ENCODE assay signal across 21 cellular contexts in the genomic region with DNA sequence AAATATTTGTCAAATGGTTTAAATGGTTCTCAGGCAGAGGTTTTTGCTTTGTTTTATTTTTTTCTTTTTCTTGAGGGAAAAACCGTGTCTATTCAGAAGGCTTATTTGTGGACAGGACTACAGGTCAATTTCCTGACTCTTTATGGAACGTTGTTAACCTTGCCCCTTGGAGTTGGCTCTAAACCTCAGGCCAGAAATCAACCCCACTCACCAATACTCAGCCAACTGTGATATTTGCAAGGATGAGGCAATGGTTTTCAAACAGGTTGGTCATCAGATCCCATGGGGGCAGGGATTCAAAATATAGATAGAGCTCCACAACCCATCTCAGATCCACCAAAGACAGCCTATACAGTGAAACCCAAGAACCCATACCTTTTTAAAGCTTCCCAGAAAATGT. TPM values are rescaled to one million over a fixed set of nuclear protein-coding genes. Genes with fewer than 3 reads are reported as not detected.
DNase-seq lines count a peak whose midpoint lies in the region; ATAC-seq and TF ChIP-seq lines count a peak whose summit lies in the region.
"Had no signal": no experiment of that assay in that cellular context is flagged by ENCODE, and none has a peak within 500 bp of the region (broad histone marks: within the 10 kb centered on the region; RNA-seq: fewer than 3 reads in every experiment).

No MANE protein-coding gene starts in this region.

- DNase-seq in coronary artery (ENCODE audit: low spot score) = no peak
- peak in 1 of 3 donors; percentile 79 for DNase-seq in right lobe of liver
- DNase-seq in stomach = no peak
- DNase-seq in CD8-positive, alpha-beta T cell = no peak
- DNase-seq in T-helper 2 cell = no peak
- no peak for DNase-seq in AG08395 (ENCODE audit: low spot score)
- DNase-seq: activated CD4-positive, alpha-beta memory T cell treated with anti-CD3 and anti-CD28 coated beads for 36 hours; activated naive CD4-positive, alpha-beta T cell treated with anti-CD3 and anti-CD28 coated beads for 36 hours; activated T-cell treated with anti-CD3 and anti-CD28 coated beads, Interleukin-2, amount 50 U/mL, for 24 hours; CD8-positive, alpha-beta memory T cell; foreskin melanocyte; GM23248; natural killer cell; NCI-H187; NCI-H226; posterior cingulate gyrus; spleen; T-helper 1 cell had no signal

- H3K36me3 ChIP-seq in HEK293 (ENCODE audit: control insufficient read depth in 2 of 2, insufficient read depth in 1 of 2, low read length in 2 of 2) (no peaks in the 10 kb centered on the region), right lobe of liver (no peaks in the 10 kb centered on the region), stomach (no peaks in the 10 kb centered on the region)
- H3K36me3 ChIP-seq in CD8-positive, alpha-beta T cell (ENCODE audit: insufficient read depth, low read length) = no peaks in the 10 kb centered on the region
- H3K36me3 ChIP-seq: spleen had no signal

- ATAC-seq in right lobe of liver = peak; percentile 70 to 89 (median 84)
- no peak for ATAC-seq in HG03469 (IDR thresholded peaks at IDR 0.05; ENCODE audit: unreplicated experiment)
- ATAC-seq in CD8-positive, alpha-beta T cell = no peak
- ATAC-seq: natural killer cell had no signal

- TF ChIP-seq EP300 in stomach (IDR thresholded peaks at IDR 0.05) = no peak

- CTCF ChIA-PET in HEK293 (lab: Yijun Ruan, JAX) = interaction anchor here (0.6 to 2.5 kb wide), 4 partner anchors 9 to 147 kb away, joined by 3 to 9 read pairs (median 4); no protein-coding TSS in a partner anchor
- CTCF ChIA-PET in CD8-positive, alpha-beta T cell (lab: Charles Lee) = interaction anchor here (0.7 kb wide), 1 partner anchor 30 kb away, joined by 3 read pairs; no protein-coding TSS in a partner anchor

- peaks cover 2% of the 10 kb centered on the region for H3K27me3 Mint-ChIP-seq in CD8-positive, alpha-beta T cell (ENCODE audit: low read depth)
- H3K27me3 Mint-ChIP-seq: activated CD4-positive, alpha-beta memory T cell treated with anti-CD3 and anti-CD28 coated beads for 36 hours; CD8-positive, alpha-beta memory T cell; type B pancreatic cell had no signal

- H3K27me3 ChIP-seq in right lobe of liver = no peaks in the 10 kb centered on the region
- H3K27me3 ChIP-seq in stomach = no peaks in the 10 kb centered on the region
- no peaks in the 10 kb centered on the region for H3K27me3 ChIP-seq in CD8-positive, alpha-beta T cell (ENCODE audit: insufficient read depth, low read length)
- H3K27me3 ChIP-seq: spleen had no signal

- H3K4me1 ChIP-seq in HEK293 (ENCODE audit: control insufficient read depth, insufficient read depth, low read length) (peaks cover 4% of the 10 kb centered on the region; the same call in 1 of the 2 replicates), right lobe of liver (peaks cover 0 to 55% (median 18%) of the 10 kb centered on the region in 4 donors), stomach (peaks cover 46 to 85% (median 51%) of the 10 kb centered on the region in 4 donors)
- no peaks in the 10 kb centered on the region for H3K4me1 ChIP-seq in CD8-positive, alpha-beta T cell (ENCODE audit: insufficient read depth, low read length)

- intact Hi-C loops in right lobe of liver (cut with DNase I) = no loop called here
- intact Hi-C loops in stomach (cut with DNase I; ENCODE audit: low total_unique reads) = no loop called here
- intact Hi-C loops in CD8-positive, alpha-beta T cell (cut with DNase I, micrococcal nuclease) = no loop called here

- TF ChIP-seq POLR2A in right lobe of liver (IDR thresholded peaks at IDR 0.05) = peak; percentile 45
- no peak for TF ChIP-seq POLR2A in stomach (IDR thresholded peaks at IDR 0.05)

- H3K9me3 Mint-ChIP-seq in CD8-positive, alpha-beta T cell = no peaks in the 10 kb centered on the region
- H3K9me3 Mint-ChIP-seq: activated CD4-positive, alpha-beta memory T cell treated with anti-CD3 and anti-CD28 coated beads for 36 hours; activated naive CD4-positive, alpha-beta T cell treated with anti-CD3 and anti-CD28 coated beads for 36 hours; activated T-cell treated with anti-CD3 and anti-CD28 coated beads, Interleukin-2, amount 50 U/mL, for 24 hours; CD8-positive, alpha-beta memory T cell; natural killer cell; type B pancreatic cell had no signal

- H3K27ac ChIP-seq in HEK293 (ENCODE audit: extremely low read depth, low read depth, low read length) (no peak overlapping the region), coronary artery (peak overlapping the region; percentile 58 to 91), right lobe of liver (peak overlapping the region; percentile 60 to 85 (median 83)), stomach (peak overlapping the region in 4 of 5 donors; percentile 77 to 91 (median 83))
- H3K27ac ChIP-seq in CD8-positive, alpha-beta T cell (ENCODE audit: low read depth, low read length) = no peak overlapping the region

- H3K27ac Mint-ChIP-seq in CD8-positive, alpha-beta T cell = no peak overlapping the region
- H3K27ac Mint-ChIP-seq: activated CD4-positive, alpha-beta memory T cell treated with anti-CD3 and anti-CD28 coated beads for 36 hours; activated naive CD4-positive, alpha-beta T cell treated with anti-CD3 and anti-CD28 coated beads for 36 hours; activated T-cell treated with anti-CD3 and anti-CD28 coated beads, Interleukin-2, amount 50 U/mL, for 24 hours; CD8-positive, alpha-beta memory T cell; natural killer cell; type B pancreatic cell had no signal

- no peaks in the 10 kb centered on the region for H3K36me3 Mint-ChIP-seq in CD8-positive, alpha-beta T cell
- H3K36me3 Mint-ChIP-seq: activated CD4-positive, alpha-beta memory T cell treated with anti-CD3 and anti-CD28 coated beads for 36 hours; CD8-positive, alpha-beta memory T cell; natural killer cell had no signal

- no peaks in the 10 kb centered on the region for H3K9me3 ChIP-seq in HEK293 (ENCODE audit: control insufficient read depth, insufficient read depth, low read depth, low read length)
- no peaks in the 10 kb centered on the region for H3K9me3 ChIP-seq in right lobe of liver
- H3K9me3 ChIP-seq in stomach = no peaks in the 10 kb centered on the region
- H3K9me3 ChIP-seq in CD8-positive, alpha-beta T cell (ENCODE audit: low read length) = no peaks in the 10 kb centered on the region
- H3K9me3 ChIP-seq: spleen had no signal

- TF ChIP-seq CTCF in HEK293 (tag by site-specific recombination; IDR thresholded peaks at IDR 0.05) = no peak
- no peak for TF ChIP-seq CTCF in coronary artery (IDR thresholded peaks at IDR 0.05)
- TF ChIP-seq CTCF in right lobe of liver (IDR thresholded peaks at IDR 0.05) = no peak
- no peak for TF ChIP-seq CTCF in stomach (IDR thresholded peaks at IDR 0.05)
- TF ChIP-seq CTCF in CD8-positive, alpha-beta T cell (IDR thresholded peaks at IDR 0.05) = no peak

- 23% methylated on average over 2 of the region's 2 CpGs for WGBS in right lobe of liver (ENCODE audit: insufficient coverage, low coverage, low lambda C conversion rate, missing lambda C conversion rate)
- WGBS in stomach, 5 donors = 22 to 46% (median 27%) methylated on average over 2 of the region's 2 CpGs

- POLR2A ChIA-PET in HEK293 (lab: Yijun Ruan, JAX) = no interaction called here
- POLR2A ChIA-PET in CD8-positive, alpha-beta T cell (lab: Charles Lee) = no interaction called here

- no peak overlapping the region for H3K4me3 Mint-ChIP-seq in CD8-positive, alpha-beta T cell
- H3K4me3 Mint-ChIP-seq: activated CD4-positive, alpha-beta memory T cell treated with anti-CD3 and anti-CD28 coated beads for 36 hours; activated naive CD4-positive, alpha-beta T cell treated with anti-CD3 and anti-CD28 coated beads for 36 hours; activated T-cell treated with anti-CD3 and anti-CD28 coated beads, Interleukin-2, amount 50 U/mL, for 24 hours; CD8-positive, alpha-beta memory T cell; natural killer cell; type B pancreatic cell had no signal

- H3K4me3 ChIP-seq in HEK293 (ENCODE audit: low read depth, low read length) (no peak overlapping the region), coronary artery (no peak overlapping the region), right lobe of liver (no peak overlapping the region), stomach (no peak overlapping the region)
- no peak overlapping the region for H3K4me3 ChIP-seq in CD8-positive, alpha-beta T cell (ENCODE audit: low read depth, low read length)
- H3K4me3 ChIP-seq: GM23248, spleen had no signal

- no peaks in the 10 kb centered on the region for H3K4me1 Mint-ChIP-seq in CD8-positive, alpha-beta T cell (ENCODE audit: low read depth)

TF ChIP-seq in HEK293, 187 proteins besides CTCF, POLR2A, EP300 and RAD21:
- peak; percentile 74 for TF ChIP-seq SCRT2 (tag by site-specific recombination; IDR thresholded peaks at IDR 0.05)
- TF ChIP-seq KLF16 (tag by site-specific recombination; IDR thresholded peaks at IDR 0.05) = no peak

RNA-seq across cellular contexts. Expression of gene PDLIM1, which starts 10.2 kb away (rescaled TPM):
- total RNA-seq in right lobe of liver (100 to 1,000 TPM in 1 of 6 experiments, 10 to 100 TPM in 5; 63.9 to 105 (median 82.1) TPM), stomach (100 to 1,000 TPM in 2 of 5 donors, 10 to 100 TPM in 3; 41.7 to 231 (median 83.9) TPM)
- polyA plus RNA-seq in stomach = 100 to 1,000 TPM; 168 to 289 (median 277) TPM
- 1 to 10 TPM; 1.4 to 1.6 TPM for total RNA-seq in CD8-positive, alpha-beta T cell

Comparison
In these comparisons a context has a peak if more than half of its experiments do, and no peak if none do; other contexts are left out.
1. H3K27ac ChIP-seq: peak in coronary artery (2 of 2), right lobe of liver (3 of 3) and stomach (4 of 5); none in HEK293 (single experiment) and CD8-positive, alpha-beta T cell (single experiment).
2. ATAC-seq: peak in right lobe of liver (4 of 4); none in HG03469 (single experiment) and CD8-positive, alpha-beta T cell (single experiment).
3. RNA of gene PDLIM1, which starts 10.2 kb away (total RNA-seq): 41.7 to 231 TPM in stomach and 63.9 to 105 TPM in right lobe of liver; 1.4 to 1.6 TPM in CD8-positive, alpha-beta T cell; every median in the first group is over 10 times any median in the second.